Comparison of ENCODE assay signal across 9 cellular contexts in the genomic region with DNA sequence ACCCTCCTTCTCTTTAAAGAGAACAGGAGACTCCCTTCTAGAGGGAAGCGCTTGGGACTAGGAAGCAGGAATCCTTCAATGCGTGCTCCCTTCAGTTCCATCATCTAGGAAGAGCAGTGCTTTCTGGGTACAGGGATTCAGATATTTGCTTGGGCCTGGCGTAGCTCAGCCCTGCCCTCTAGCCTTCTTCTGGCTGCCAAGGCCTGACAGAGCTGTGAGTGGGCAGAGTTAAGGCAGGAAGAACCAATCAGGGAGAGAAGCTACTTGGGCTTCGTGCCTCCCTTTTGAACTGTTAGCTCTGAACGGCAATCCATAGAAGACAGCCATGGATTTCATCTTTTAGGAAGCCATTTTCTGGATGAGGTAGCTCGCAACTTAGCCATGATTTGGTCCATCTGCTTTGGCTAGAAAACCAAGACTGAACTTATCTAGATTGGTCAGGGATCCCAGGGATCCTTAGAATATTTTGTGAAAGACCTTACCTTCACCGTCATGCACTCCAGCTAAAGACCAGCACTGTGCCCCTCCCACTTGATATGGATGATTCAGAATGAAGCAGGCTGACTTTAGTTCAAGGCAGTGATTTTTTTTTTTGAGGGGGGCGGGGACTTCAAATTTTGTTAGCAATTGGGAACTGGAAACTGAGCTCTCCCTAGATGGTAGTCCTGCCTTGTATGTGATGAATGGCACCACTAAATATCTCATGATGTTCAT. TPM values are rescaled to one million over a fixed set of nuclear protein-coding genes. Genes with fewer than 3 reads are reported as not detected.
DNase-seq lines count a peak whose midpoint lies in the region; ATAC-seq and TF ChIP-seq lines count a peak whose summit lies in the region.
"Had no signal": no experiment of that assay in that cellular context is flagged by ENCODE, and none has a peak within 500 bp of the region (broad histone marks: within the 10 kb centered on the region; RNA-seq: fewer than 3 reads in every experiment).

No MANE protein-coding gene starts in this region.

- peaks cover 11% of the 10 kb centered on the region for H3K36me3 Mint-ChIP-seq in activated naive CD8-positive, alpha-beta T cell treated with anti-CD3 and anti-CD28 coated beads for 36 hours
- H3K36me3 Mint-ChIP-seq in natural killer cell treated with Interleukin-12 subunit alpha and Interleukin-12 subunit beta and Interleukin-15 and Interleukin-18, amount 100 ng/mL, for 72 hours: no peaks in the 10 kb centered on the region

- intact Hi-C loops in ascending aorta (cut with DNase I): no loop called here

- H3K27ac Mint-ChIP-seq in activated naive CD8-positive, alpha-beta T cell treated with anti-CD3 and anti-CD28 coated beads for 36 hours: peak overlapping the region; percentile 75
- H3K27ac Mint-ChIP-seq in natural killer cell treated with Interleukin-12 subunit alpha and Interleukin-12 subunit beta and Interleukin-15 and Interleukin-18, amount 100 ng/mL, for 72 hours: peak overlapping the region in 1 of 2 donors; percentile 13

- no peak for ATAC-seq in HG03280 (IDR thresholded peaks at IDR 0.05; ENCODE audit: unreplicated experiment)
- ATAC-seq in natural killer cell treated with Interleukin-12 subunit alpha and Interleukin-12 subunit beta and Interleukin-15 and Interleukin-18, amount 100 ng/mL, for 72 hours: no peak

- peaks cover 70% of the 10 kb centered on the region for H3K4me1 Mint-ChIP-seq in activated naive CD8-positive, alpha-beta T cell treated with anti-CD3 and anti-CD28 coated beads for 36 hours
- H3K4me1 Mint-ChIP-seq in natural killer cell treated with Interleukin-12 subunit alpha and Interleukin-12 subunit beta and Interleukin-15 and Interleukin-18, amount 100 ng/mL, for 72 hours (ENCODE audit: low read depth in 2 of 2): peaks cover 28 to 30% of the 10 kb centered on the region in 2 donors

- DNase-seq in AG08395 (ENCODE audit: low spot score) (peak; percentile 59), G401 (ENCODE audit: low spot score) (peak; percentile 79), hypothalamus (lab: John Stamatoyannopoulos, UW) (peak in 26 of 51 donors; percentile 22 to 72 (median 41)), dedifferentiated amniotic fluid mesenchymal stem cell (ENCODE audit: extremely low spot score) (no peak), ascending aorta (ENCODE audit: low spot score in 2 of 2) (no peak)
- no peak for DNase-seq in activated naive CD8-positive, alpha-beta T cell treated with anti-CD3 and anti-CD28 coated beads for 36 hours
- no peak for DNase-seq in natural killer cell treated with Interleukin-12 subunit alpha and Interleukin-12 subunit beta and Interleukin-15 and Interleukin-18, amount 100 ng/mL, for 72 hours (ENCODE audit: low spot score)
- DNase-seq: NCI-H2171 treated with DMSO at 0.1 percent for 48 hours had no signal

- no peak for TF ChIP-seq CTCF in ascending aorta (IDR thresholded peaks at IDR 0.05)

- no peaks in the 10 kb centered on the region for H3K27me3 Mint-ChIP-seq in activated naive CD8-positive, alpha-beta T cell treated with anti-CD3 and anti-CD28 coated beads for 36 hours
- H3K27me3 Mint-ChIP-seq in natural killer cell treated with Interleukin-12 subunit alpha and Interleukin-12 subunit beta and Interleukin-15 and Interleukin-18, amount 100 ng/mL, for 72 hours: no peaks in the 10 kb centered on the region

- no peaks in the 10 kb centered on the region for H3K9me3 ChIP-seq in ascending aorta

- no peaks in the 10 kb centered on the region for H3K27me3 ChIP-seq in ascending aorta

- H3K4me3 ChIP-seq in ascending aorta: no peak overlapping the region

- H3K36me3 ChIP-seq in ascending aorta: no peaks in the 10 kb centered on the region

- peaks cover 0 to 6% of the 10 kb centered on the region in 2 donors for H3K4me1 ChIP-seq in ascending aorta

- H3K4me3 Mint-ChIP-seq in activated naive CD8-positive, alpha-beta T cell treated with anti-CD3 and anti-CD28 coated beads for 36 hours: no peak overlapping the region
- no peak overlapping the region for H3K4me3 Mint-ChIP-seq in natural killer cell treated with Interleukin-12 subunit alpha and Interleukin-12 subunit beta and Interleukin-15 and Interleukin-18, amount 100 ng/mL, for 72 hours

- in situ Hi-C loops in G401 (cut with HindIII; ENCODE audit: low sequenced_read_pairs): no loop called here

- no peaks in the 10 kb centered on the region for H3K9me3 Mint-ChIP-seq in activated naive CD8-positive, alpha-beta T cell treated with anti-CD3 and anti-CD28 coated beads for 36 hours
- H3K9me3 Mint-ChIP-seq in natural killer cell treated with Interleukin-12 subunit alpha and Interleukin-12 subunit beta and Interleukin-15 and Interleukin-18, amount 100 ng/mL, for 72 hours: no peaks in the 10 kb centered on the region

- H3K27ac ChIP-seq in ascending aorta: no peak overlapping the region

RNA-seq across cellular contexts. Expression of a gene that starts 2.5 kb away (rescaled TPM):
- total RNA-seq in G401 (2014; rRNA removed; shearing (Covaris generic)): 3.6 and 9.7 TPM in 2 replicates
- total RNA-seq in activated naive CD8-positive, alpha-beta T cell treated with anti-CD3 and anti-CD28 coated beads for 36 hours: 1 to 10 TPM; 8.9 to 9.4 TPM
- total RNA-seq in natural killer cell treated with Interleukin-12 subunit alpha and Interleukin-12 subunit beta and Interleukin-15 and Interleukin-18, amount 100 ng/mL, for 72 hours: 10 to 100 TPM in 1 of 2 donors, 1 to 10 TPM in 1; 2.1 to 10.2 TPM
- 22.0 TPM for total RNA-seq in ascending aorta

RNA-seq across cellular contexts. Expression of a gene that starts 32.3 kb away (rescaled TPM):
- total RNA-seq in G401 (2014; rRNA removed; shearing (Covaris generic)): 17.5 and 29.6 TPM in 2 replicates
- total RNA-seq in activated naive CD8-positive, alpha-beta T cell treated with anti-CD3 and anti-CD28 coated beads for 36 hours: 10 to 100 TPM; 17.9 to 20.8 TPM
- total RNA-seq in natural killer cell treated with Interleukin-12 subunit alpha and Interleukin-12 subunit beta and Interleukin-15 and Interleukin-18, amount 100 ng/mL, for 72 hours: 10 to 100 TPM in 1 of 2 donors, 1 to 10 TPM in 1; 4.4 to 32.5 TPM
- 16.7 TPM for total RNA-seq in ascending aorta

RNA-seq across cellular contexts. Expression of a gene that starts 35.7 kb away (rescaled TPM):
- 42.2 and 45.9 TPM in 2 replicates for total RNA-seq in G401 (2014; rRNA removed; shearing (Covaris generic))
- 10 to 100 TPM; 63.5 to 63.7 TPM for total RNA-seq in activated naive CD8-positive, alpha-beta T cell treated with anti-CD3 and anti-CD28 coated beads for 36 hours
- 100 to 1,000 TPM in 1 of 2 donors, 10 to 100 TPM in 1; 40.8 to 111 TPM for total RNA-seq in natural killer cell treated with Interleukin-12 subunit alpha and Interleukin-12 subunit beta and Interleukin-15 and Interleukin-18, amount 100 ng/mL, for 72 hours
- 142 TPM for total RNA-seq in ascending aorta

RNA-seq across cellular contexts. Expression of a gene that starts 56.7 kb away (rescaled TPM):
- 72.2 and 119 TPM in 2 replicates for total RNA-seq in G401 (2014; rRNA removed; shearing (Covaris generic))
- total RNA-seq in activated naive CD8-positive, alpha-beta T cell treated with anti-CD3 and anti-CD28 coated beads for 36 hours: 10 to 100 TPM; 31.2 to 35.3 TPM
- 10 to 100 TPM; 61.6 to 95.5 TPM for total RNA-seq in natural killer cell treated with Interleukin-12 subunit alpha and Interleukin-12 subunit beta and Interleukin-15 and Interleukin-18, amount 100 ng/mL, for 72 hours
- total RNA-seq in ascending aorta: 93.7 TPM

RNA-seq across cellular contexts. Expression of a gene that starts 58.4 kb away (rescaled TPM):
- total RNA-seq in G401 (2014; rRNA removed; shearing (Covaris generic)): 5.2 and 11.1 TPM in 2 replicates
- total RNA-seq in activated naive CD8-positive, alpha-beta T cell treated with anti-CD3 and anti-CD28 coated beads for 36 hours: 1 to 10 TPM; 8.6 to 8.8 TPM
- 10 to 100 TPM; 12.6 to 20.3 TPM for total RNA-seq in natural killer cell treated with Interleukin-12 subunit alpha and Interleukin-12 subunit beta and Interleukin-15 and Interleukin-18, amount 100 ng/mL, for 72 hours
- 11.0 TPM for total RNA-seq in ascending aorta

Comparison
In these comparisons a context has a peak if more than half of its experiments do, and no peak if none do; other contexts are left out.
1. DNase-seq: peak in AG08395 (single experiment), G401 (single experiment) and hypothalamus (26 of 51); none in activated naive CD8-positive, alpha-beta T cell treated with anti-CD3 and anti-CD28 coated beads for 36 hours (single experiment), dedifferentiated amniotic fluid mesenchymal stem cell (single experiment), natural killer cell treated with Interleukin-12 subunit alpha and Interleukin-12 subunit beta and Interleukin-15 and Interleukin-18, amount 100 ng/mL, for 72 hours (single experiment) and ascending aorta (0 of 2).